28 cellular contexts compared by ENCODE assay signal in genomic region chr9:78900500-78900899, GRCh38.
"Had no signal": no experiment of that assay in that cellular context is flagged by ENCODE, and none has a peak within 500 bp of the region (broad histone marks: within the 10 kb centered on the region; RNA-seq: fewer than 3 reads in every experiment).

No MANE protein-coding gene starts in this region.

- H3K4me3 Mint-ChIP-seq: dendritic cell treated with granulocyte-macrophage colony-stimulating factor and Interleukin-4, amounts not matched to agents 40 ng/mL and 50 ng/mL, for 4 days; endodermal cell; immature natural killer cell; naive thymus-derived CD8-positive, alpha-beta T cell; stimulated activated naive B cell treated with anti-CD40 and anti-IgM and Interleukin-4, amounts not matched to agents 10 μg/mL and 1 μg/mL and 100 μg/mL, for 72 hours; stimulated activated naive CD8-positive, alpha-beta T cell treated with anti-CD3 and anti-CD28 coated beads, Interleukin-15, Interleukin-2, amounts not matched to agents 100 ng/mL and 50 ng/mL, for 24 hours had no signal

- H3K9me3 Mint-ChIP-seq: endodermal cell; stimulated activated naive CD8-positive, alpha-beta T cell treated with anti-CD3 and anti-CD28 coated beads, Interleukin-15, Interleukin-2, amounts not matched to agents 100 ng/mL and 50 ng/mL, for 24 hours had no signal

- H3K27me3 Mint-ChIP-seq: dendritic cell treated with granulocyte-macrophage colony-stimulating factor and Interleukin-4, amounts not matched to agents 40 ng/mL and 50 ng/mL, for 4 days had no signal

- DNase-seq: central memory CD4-positive, alpha-beta T cell; effector CD8-positive, alpha-beta T cell; endodermal cell; foreskin keratinocyte; glutamatergic neuron; heart right ventricle; hippocampal formation; immature natural killer cell; left ventricle myocardium superior; lower lobe of right lung; naive thymus-derived CD8-positive, alpha-beta T cell; occipital lobe; ovary; posterior cingulate gyrus; psoas muscle; right cardiac atrium; sigmoid colon; spleen; stimulated activated CD4-positive, alpha-beta T cell treated with anti-CD3 and anti-CD28 coated beads, Interleukin-15, amount 100 ng/mL, for 24 hours; stimulated activated CD4-positive, alpha-beta T cell treated with anti-CD3 and anti-CD28 coated beads, Interleukin-2, amount 100 ng/mL, for 48 hours; stimulated activated naive B cell treated with anti-CD40 and anti-IgM and Interleukin-4, amounts not matched to agents 10 μg/mL and 1 μg/mL and 100 μg/mL, for 72 hours; thyroid gland; upper lobe of left lung had no signal

- ATAC-seq: foreskin keratinocyte; gastroesophageal sphincter; heart right ventricle; left ventricle myocardium superior; lower lobe of right lung; naive thymus-derived CD8-positive, alpha-beta T cell; psoas muscle; right cardiac atrium; stimulated activated naive B cell treated with anti-CD40 and anti-IgM and Interleukin-4, amounts not matched to agents 10 μg/mL and 1 μg/mL and 100 μg/mL, for 72 hours had no signal

- H3K9me3 ChIP-seq: esophagus muscularis mucosa, gastroesophageal sphincter, heart right ventricle, lower lobe of right lung, ovary, psoas muscle, sigmoid colon, spleen, thyroid gland, upper lobe of left lung had no signal

- H3K4me1 Mint-ChIP-seq: endodermal cell; immature natural killer cell; naive thymus-derived CD8-positive, alpha-beta T cell had no signal

- H3K4me3 ChIP-seq: esophagus muscularis mucosa, gastroesophageal sphincter, heart right ventricle, lower lobe of right lung, ovary, psoas muscle, sigmoid colon, spleen, thyroid gland, upper lobe of left lung had no signal

- H3K27ac Mint-ChIP-seq: dendritic cell treated with granulocyte-macrophage colony-stimulating factor and Interleukin-4, amounts not matched to agents 40 ng/mL and 50 ng/mL, for 4 days; endodermal cell; immature natural killer cell; naive thymus-derived CD8-positive, alpha-beta T cell; stimulated activated naive B cell treated with anti-CD40 and anti-IgM and Interleukin-4, amounts not matched to agents 10 μg/mL and 1 μg/mL and 100 μg/mL, for 72 hours; stimulated activated naive CD8-positive, alpha-beta T cell treated with anti-CD3 and anti-CD28 coated beads, Interleukin-15, Interleukin-2, amounts not matched to agents 100 ng/mL and 50 ng/mL, for 24 hours had no signal

- H3K4me1 ChIP-seq: esophagus muscularis mucosa, gastroesophageal sphincter, heart right ventricle, lower lobe of right lung, psoas muscle, sigmoid colon, thyroid gland, upper lobe of left lung had no signal

- H3K27ac ChIP-seq: epithelial cell of prostate, esophagus muscularis mucosa, foreskin keratinocyte, gastroesophageal sphincter, heart right ventricle, lower lobe of right lung, ovary, psoas muscle, sigmoid colon, spleen, thyroid gland, upper lobe of left lung had no signal

- H3K27me3 ChIP-seq: esophagus muscularis mucosa, foreskin keratinocyte, gastroesophageal sphincter, heart right ventricle, ovary, sigmoid colon, spleen, thyroid gland, upper lobe of left lung had no signal

- H3K36me3 ChIP-seq: esophagus muscularis mucosa, gastroesophageal sphincter, heart right ventricle, lower lobe of right lung, ovary, sigmoid colon, spleen, thyroid gland, upper lobe of left lung had no signal
